Comparison of ENCODE assay signal across 8 cellular contexts in the genomic region with DNA sequence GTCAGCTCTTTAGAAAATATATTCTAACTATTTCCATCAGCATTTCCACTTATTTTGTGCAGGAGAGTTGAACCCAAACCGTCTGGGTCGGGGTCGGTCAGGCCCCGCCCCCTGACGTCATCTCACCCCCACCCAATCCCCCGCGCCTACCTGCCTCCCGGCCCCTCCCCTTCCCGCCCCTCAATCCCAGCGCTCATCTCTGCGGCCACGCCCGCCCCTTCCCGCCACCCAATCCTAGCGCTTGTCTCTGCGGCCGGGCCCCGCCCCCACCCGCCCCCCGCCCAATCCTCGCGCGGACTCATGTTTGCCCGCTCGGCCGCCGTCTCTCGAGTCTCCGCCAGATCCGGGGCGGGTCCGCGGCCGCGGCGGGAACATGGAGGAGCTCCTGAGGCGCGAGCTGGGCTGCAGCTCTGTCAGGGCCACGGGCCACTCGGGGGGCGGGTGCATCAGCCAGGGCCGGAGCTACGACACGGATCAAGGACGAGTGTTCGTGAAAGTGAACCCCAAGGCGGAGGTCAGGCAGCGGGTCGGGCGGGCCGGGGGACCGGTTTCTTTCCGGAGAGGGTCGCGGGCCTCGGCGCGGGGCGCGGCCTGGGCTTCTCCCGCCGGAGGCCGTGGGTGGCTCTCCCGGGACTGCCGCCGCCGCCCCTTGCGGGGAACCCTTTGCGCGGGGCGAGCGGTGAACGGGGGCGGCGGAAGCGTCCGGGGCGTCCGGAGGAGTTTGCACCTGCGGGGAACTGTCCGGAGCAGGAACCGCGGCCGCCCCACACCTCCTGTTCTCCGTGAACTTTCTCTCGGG. TPM values are rescaled to one million over a fixed set of nuclear protein-coding genes. Genes with fewer than 3 reads are reported as not detected.
DNase-seq lines count a peak whose midpoint lies in the region; ATAC-seq and TF ChIP-seq lines count a peak whose summit lies in the region.

A gene with protein sequence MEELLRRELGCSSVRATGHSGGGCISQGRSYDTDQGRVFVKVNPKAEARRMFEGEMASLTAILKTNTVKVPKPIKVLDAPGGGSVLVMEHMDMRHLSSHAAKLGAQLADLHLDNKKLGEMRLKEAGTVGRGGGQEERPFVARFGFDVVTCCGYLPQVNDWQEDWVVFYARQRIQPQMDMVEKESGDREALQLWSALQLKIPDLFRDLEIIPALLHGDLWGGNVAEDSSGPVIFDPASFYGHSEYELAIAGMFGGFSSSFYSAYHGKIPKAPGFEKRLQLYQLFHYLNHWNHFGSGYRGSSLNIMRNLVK (plus strand): TSS at position 324 of the 799 bp plus-strand sequence. CDS start 50 bp downstream, at position 374.

- no peaks in the 10 kb centered on the region for H4K20me1 ChIP-seq in HCT116 (ENCODE audit: insufficient read depth)
- peaks cover 7% of the 10 kb centered on the region; the same call in 1 of the 2 replicates for H4K20me1 ChIP-seq in SK-N-SH (ENCODE audit: insufficient read depth)

- ATAC-seq in HCT116 = peak; percentile 90
- ATAC-seq in gastroesophageal sphincter = peak; percentile 96

- peaks cover 27% of the 10 kb centered on the region for H3K4me1 Mint-ChIP-seq in activated naive CD4-positive, alpha-beta T cell treated with anti-CD3 and anti-CD28 coated beads, Interleukin-2, amount 10 ng/mL, durations not matched to agents 7 days and 5 days

- POLR2A ChIA-PET in HCT116 (lab: Charles Lee) = interaction anchor here (0.6 to 1.2 kb wide), 10 partner anchors 9 to 1712 kb away, joined by 3 to 7 read pairs (median 4); no protein-coding TSS in a partner anchor
- POLR2A ChIA-PET in SK-N-SH (lab: Yijun Ruan, JAX) = interaction anchor here (1.0 to 1.8 kb wide), 4 partner anchors 12 to 27 kb away, joined by 3 to 4 read pairs (median 4); a partner anchor contains a TSS

- no peaks in the 10 kb centered on the region for H3K9me2 ChIP-seq in HCT116 (ENCODE audit: insufficient read depth)
- H3K9me2 ChIP-seq in SK-N-SH = no peaks in the 10 kb centered on the region

- H3K4me3 Mint-ChIP-seq in activated naive CD4-positive, alpha-beta T cell treated with anti-CD3 and anti-CD28 coated beads, Interleukin-2, amount 10 ng/mL, durations not matched to agents 7 days and 5 days = peak within 1 kb of the TSS; percentile 94

- H3K36me3 ChIP-seq in HCT116 (ENCODE audit: control insufficient read depth in 1 of 2, insufficient read depth in 2 of 2, low read length in 2 of 2) (peaks cover 11 to 23% of the 10 kb centered on the region in 2 experiments), SK-N-SH (replicated peaks in 1 of 2; ENCODE audit: control insufficient read depth in 1 of 2, insufficient read depth in 2 of 2, low read length in 1 of 2) (peaks cover 13% of the 10 kb centered on the region in 2 experiments), gastroesophageal sphincter (peaks cover 0 to 31% of the 10 kb centered on the region in 2 donors)

- TF ChIP-seq EP300 in SK-N-SH (IDR thresholded peaks at IDR 0.05; ENCODE audit: borderline replicate concordance in 1 of 2, low read depth in 1 of 2, low read length in 1 of 2) (no peak), gastroesophageal sphincter (IDR thresholded peaks at IDR 0.05) (no peak)

- peaks cover 24% of the 10 kb centered on the region for H3K36me3 Mint-ChIP-seq in activated naive CD4-positive, alpha-beta T cell treated with anti-CD3 and anti-CD28 coated beads, Interleukin-2, amount 10 ng/mL, durations not matched to agents 7 days and 5 days

- H3K27me3 Mint-ChIP-seq in activated naive CD4-positive, alpha-beta T cell treated with anti-CD3 and anti-CD28 coated beads, Interleukin-2, amount 10 ng/mL, durations not matched to agents 7 days and 5 days = peaks cover 15% of the 10 kb centered on the region

- H2AFZ ChIP-seq in HCT116 (ENCODE audit: low read depth, low read length, poor library complexity, severe bottlenecking) (peak within 1 kb of the TSS; percentile 90), SK-N-SH (ENCODE audit: low read depth) (peak within 1 kb of the TSS; percentile 96)

- intact Hi-C loops in HCT116 (cut with micrococcal nuclease) = loop anchor here (5.0 kb wide), 1 partner anchor 36 kb away; a partner anchor contains a TSS

- H3K79me2 ChIP-seq in HCT116 (ENCODE audit: insufficient read depth, low read length) (peaks cover 25% of the 10 kb centered on the region), SK-N-SH (ENCODE audit: insufficient read depth) (peaks cover 28% of the 10 kb centered on the region)

- H3K4me3 ChIP-seq in HCT116 (replicated peaks in 1 of 2; ENCODE audit: low read depth in 1 of 2, low read length in 2 of 2) (peak within 1 kb of the TSS; percentile 72 to 100), SK-N-SH (ENCODE audit: low read depth in 2 of 2, low read length in 1 of 2) (peak within 1 kb of the TSS; percentile 68 to 88), gastroesophageal sphincter (peak within 1 kb of the TSS; percentile 50 to 94)

- H3K27me3 ChIP-seq in HCT116 (ENCODE audit: insufficient read depth, low read length) (no peaks in the 10 kb centered on the region), SK-N-SH (ENCODE audit: insufficient read depth) (no peaks in the 10 kb centered on the region), gastroesophageal sphincter (no peaks in the 10 kb centered on the region)

- H3K27ac ChIP-seq in HCT116 (ENCODE audit: low read depth, low read length) (peak within 1 kb of the TSS; percentile 63), SK-N-SH (ENCODE audit: low read depth in 2 of 2, low read length in 1 of 2) (peak within 1 kb of the TSS in 1 of 2 experiments; percentile 18; a peak in 2 of 4 replicates), gastroesophageal sphincter (peak within 1 kb of the TSS; percentile 5 to 83 (median 80))

- no peaks in the 10 kb centered on the region; a peak in 1 of 4 replicates for H3K9me3 ChIP-seq in HCT116 (ENCODE audit: control insufficient read depth in 1 of 2, insufficient read depth in 1 of 2, low read depth in 1 of 2, low read length in 2 of 2)
- no peaks in the 10 kb centered on the region for H3K9me3 ChIP-seq in SK-N-SH
- H3K9me3 ChIP-seq in gastroesophageal sphincter = no peaks in the 10 kb centered on the region

- WGBS in SK-N-SH (ENCODE audit: low lambda C conversion rate) = under 1% methylated on average over 33 of the region's 86 CpGs
- WGBS in gastroesophageal sphincter (ENCODE audit: low coverage in 1 of 2), 2 donors = 0% methylated on average over 1 to 10 of the region's 86 CpGs

- H3F3A ChIP-seq in SK-N-SH (replicated peaks; ENCODE audit: insufficient read depth) = peaks cover 5% of the 10 kb centered on the region

- H3K4me1 ChIP-seq in HCT116 (ENCODE audit: control insufficient read depth in 1 of 2, insufficient read depth in 2 of 2, low read length in 2 of 2) (peaks cover 7 to 12% of the 10 kb centered on the region in 2 experiments; a peak in 3 of 4 replicates), SK-N-SH (ENCODE audit: control insufficient read depth in 1 of 2, insufficient read depth in 2 of 2, low read depth in 1 of 2, low read length in 1 of 2) (peaks cover 0 to 13% of the 10 kb centered on the region in 2 experiments; a peak in 1 of 4 replicates), gastroesophageal sphincter (peaks cover 0 to 23% (median 13%) of the 10 kb centered on the region in 3 donors)

- peak within 1 kb of the TSS; percentile 99 for H3K4me2 ChIP-seq in HCT116 (ENCODE audit: low read length)
- peak within 1 kb of the TSS; percentile 88 for H3K4me2 ChIP-seq in SK-N-SH

- no peak for TF ChIP-seq RAD21 in HCT116 (IDR thresholded peaks at IDR 0.05; ENCODE audit: low read depth)
- no peak for TF ChIP-seq RAD21 in SK-N-SH (IDR thresholded peaks at IDR 0.05; ENCODE audit: low read length)

- peak; percentile 34 for TF ChIP-seq POLR2A in HCT116 (IDR thresholded peaks at IDR 0.05; ENCODE audit: borderline replicate concordance, extremely low read depth, insufficient read depth, insufficient read length)
- TF ChIP-seq POLR2A in gastroesophageal sphincter (IDR thresholded peaks at IDR 0.05) = peak in 1 of 2 donors; percentile 38

- peak within 1 kb of the TSS; percentile 88 for H3K27ac Mint-ChIP-seq in activated naive CD4-positive, alpha-beta T cell treated with anti-CD3 and anti-CD28 coated beads, Interleukin-2, amount 10 ng/mL, durations not matched to agents 7 days and 5 days

- CTCF ChIA-PET in HCT116 (lab: Charles Lee) = interaction anchor here (0.7 kb wide), 1 partner anchor 16 kb away, joined by 4 read pairs; no protein-coding TSS in a partner anchor
- CTCF ChIA-PET in SK-N-SH (lab: Yijun Ruan, JAX) = interaction anchor here (1.4 kb wide), 1 partner anchor 13 kb away, joined by 3 read pairs; no protein-coding TSS in a partner anchor
- CTCF ChIA-PET in activated naive CD4-positive, alpha-beta T cell treated with anti-CD3 and anti-CD28 coated beads, Interleukin-2, amount 10 ng/mL, durations not matched to agents 7 days and 5 days (lab: Charles Lee) = interaction anchor here (1.1 kb wide), 1 partner anchor 48 kb away, joined by 3 read pairs; no protein-coding TSS in a partner anchor

- TF ChIP-seq CTCF in HCT116 (IDR thresholded peaks at IDR 0.05 in 2 of 3, conservative IDR thresholded peaks at IDR 0.05 in 1 of 3; ENCODE audit: borderline replicate concordance in 1 of 3, insufficient read depth in 1 of 3, low read depth in 2 of 3, low read length in 2 of 3) (no peak), SK-N-SH (IDR thresholded peaks at IDR 0.05) (no peak), gastroesophageal sphincter (IDR thresholded peaks at IDR 0.05) (no peak), subcutaneous adipose tissue (IDR thresholded peaks at IDR 0.05; ENCODE audit: low read depth) (no peak)

- no peaks in the 10 kb centered on the region for H3K9me3 Mint-ChIP-seq in activated naive CD4-positive, alpha-beta T cell treated with anti-CD3 and anti-CD28 coated beads, Interleukin-2, amount 10 ng/mL, durations not matched to agents 7 days and 5 days

- DNase-seq in EH (ENCODE audit: low read depth) = peak; percentile 91
- peak; percentile 89 for DNase-seq in HCT116 (ENCODE audit: low read depth, low spot score)
- DNase-seq in NCI-H1048 (lab: John Stamatoyannopoulos, UW) = peak; percentile 90
- DNase-seq in SK-N-SH = peak; percentile 100
- DNase-seq in activated naive CD4-positive, alpha-beta T cell treated with anti-CD3 and anti-CD28 coated beads, Interleukin-2, amount 10 ng/mL, durations not matched to agents 7 days and 5 days = peak; percentile 92
- DNase-seq in non-pigmented ciliary epithelial cell (ENCODE audit: low read depth) = peak; percentile 34

- H3K9ac ChIP-seq in HCT116 (ENCODE audit: low read length) (peak within 1 kb of the TSS; percentile 93), SK-N-SH (peak within 1 kb of the TSS; percentile 85)

- RAD21 ChIA-PET in HCT116 (lab: Charles Lee; ENCODE audit: low non-redundant PET in 1 of 2, low total read pairs in 2 of 2, uncharacterized antibody in 2 of 2, unreplicated experiment in 2 of 2) = interaction anchor here (0.6 to 0.7 kb wide), 3 partner anchors 17 to 855 kb away, joined by 3 to 5 read pairs (median 4); no protein-coding TSS in a partner anchor

- BruUV-seq in HCT116 (replicated peaks; lab: Mats Ljungman, UMichigan) = no TSS peak

TF ChIP-seq in SK-N-SH, 30 proteins besides CTCF, POLR2A, EP300 and RAD21 (continues in another document):
- peak; percentile 47 for TF ChIP-seq MXI1 (IDR thresholded peaks at IDR 0.05; ENCODE audit: low read depth, low read length)

RNA-seq across cellular contexts. Expression of the gene that starts here (rescaled TPM):
- total RNA-seq in HCT116 (2021; ENCODE audit: unreplicated experiment) (35.2 TPM), gastroesophageal sphincter (10 to 100 TPM; 12.8 to 22.9 (median 18.2) TPM), subcutaneous adipose tissue (10 to 100 TPM; 10.0 to 23.9 (median 12.1) TPM)
- polyA plus RNA-seq in HCT116 (2012) = 32.5 and 35.2 TPM in 2 replicates
- 54.3 and 68.2 TPM in 2 replicates for polyA plus RNA-seq in SK-N-SH (2012; rRNA removed)
- 54.0 and 58.2 TPM in 2 replicates for polyA plus RNA-seq in SK-N-SH (2012; cell fraction: cytosol; rRNA removed)
- polyA plus RNA-seq in SK-N-SH (2012; cell fraction: nucleus; rRNA removed) = 55.7 and 57.5 TPM in 2 replicates

Comparison
In these comparisons a context has a peak if more than half of its experiments do, and no peak if none do; other contexts are left out.
1. DNase-seq: peak in every context shown above with its lines; median percentile 100 in SK-N-SH; 92 in activated naive CD4-positive, alpha-beta T cell treated with anti-CD3 and anti-CD28 coated beads, Interleukin-2, amount 10 ng/mL, durations not matched to agents 7 days and 5 days; 91 in EH; 90 in NCI-H1048; 89 in HCT116; 34 in non-pigmented ciliary epithelial cell.